Comparison of ENCODE assay signal across 8 cellular contexts in the genomic region with DNA sequence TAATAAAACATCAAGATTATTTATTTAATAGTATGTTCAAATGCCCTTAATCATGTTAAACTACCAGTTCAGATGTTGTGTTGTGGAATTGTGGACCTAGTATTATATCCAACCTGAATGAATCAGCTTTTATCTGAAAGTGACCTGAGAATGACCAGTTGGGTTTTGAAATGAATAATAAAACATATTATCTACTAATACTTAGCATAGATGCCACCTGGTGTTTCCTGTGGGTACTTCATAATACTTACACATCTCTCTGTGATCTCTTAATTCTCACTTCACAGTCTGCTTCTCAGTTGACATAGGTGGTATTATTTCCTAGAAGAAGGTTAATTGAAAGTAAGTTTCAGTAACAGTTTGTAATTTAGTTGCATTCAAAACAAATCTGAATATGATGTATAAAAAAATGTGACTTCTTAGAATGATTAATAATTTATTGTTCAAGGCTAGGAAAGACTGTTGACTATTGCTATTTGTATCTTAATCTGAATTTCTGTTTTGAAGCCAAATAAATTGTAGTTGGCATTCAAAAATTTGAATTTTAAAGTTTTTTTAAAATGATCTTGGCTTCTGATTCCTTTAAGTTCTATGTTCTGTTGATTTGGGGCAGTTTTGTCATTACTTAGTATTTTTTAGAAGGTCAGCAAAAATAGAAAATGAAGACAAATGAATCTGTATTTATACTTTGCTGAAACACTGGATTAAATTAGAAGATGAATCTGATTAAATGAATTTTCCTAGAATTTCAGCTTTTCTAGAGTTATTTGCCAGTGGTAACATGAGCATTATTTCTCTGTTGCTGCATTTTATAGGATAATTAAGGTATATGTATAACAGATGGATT. TPM values are rescaled to one million over a fixed set of nuclear protein-coding genes. Genes with fewer than 3 reads are reported as not detected.
DNase-seq lines count a peak whose midpoint lies in the region; ATAC-seq and TF ChIP-seq lines count a peak whose summit lies in the region.

No MANE protein-coding gene starts in this region.

- H3K4me1 ChIP-seq in Panc1 (ENCODE audit: control insufficient read depth, insufficient read depth, low read length): no peaks in the 10 kb centered on the region
- H3K4me1 ChIP-seq in endodermal cell (ENCODE audit: control insufficient read depth, insufficient read depth, low read length): no peaks in the 10 kb centered on the region

- no peak overlapping the region for H3K9ac ChIP-seq in endodermal cell (ENCODE audit: extremely low read depth, low read length, poor library complexity, severe bottlenecking)
- no peak overlapping the region for H3K9ac ChIP-seq in neural cell (ENCODE audit: low read length)

- H3K9me3 Mint-ChIP-seq in endodermal cell: no peaks in the 10 kb centered on the region

- intact Hi-C loops in Panc1 (cut with micrococcal nuclease; ENCODE audit: unreplicated experiment): no loop called here
- intact Hi-C loops in posterior cingulate gyrus (cut with DNase I): loop anchor here (2.0 kb wide), 2 partner anchors 47 to 129 kb away; partner anchors contain the start of gene KIF2A

- H3K9me3 ChIP-seq in Panc1 (ENCODE audit: control insufficient read depth, insufficient read depth, low read depth, low read length): no peaks in the 10 kb centered on the region
- no peaks in the 10 kb centered on the region for H3K9me3 ChIP-seq in endodermal cell (ENCODE audit: control insufficient read depth, low read length)
- H3K9me3 ChIP-seq in neural cell (ENCODE audit: low read length): no peaks in the 10 kb centered on the region

- peak; percentile 72 for TF ChIP-seq RAD21 in neural cell (conservative IDR thresholded peaks at IDR 0.05)

- peak; percentile 59; the same call in 1 of the 2 replicates for TF ChIP-seq CTCF in Panc1 (IDR thresholded peaks at IDR 0.05)
- peak; percentile 74 for TF ChIP-seq CTCF in endodermal cell (conservative IDR thresholded peaks at IDR 0.05)
- peak; percentile 77 for TF ChIP-seq CTCF in neural cell (IDR thresholded peaks at IDR 0.05; ENCODE audit: poor library complexity, severe bottlenecking)

- H3K36me3 Mint-ChIP-seq in endodermal cell (ENCODE audit: low read depth): peaks cover 46% of the 10 kb centered on the region

- no TSS peak for BruUV-seq in Panc1 (replicated peaks; lab: Mats Ljungman, UMichigan)

- H3K4me3 Mint-ChIP-seq in endodermal cell: no peak overlapping the region

- ATAC-seq in GM19351 (IDR thresholded peaks at IDR 0.05; ENCODE audit: unreplicated experiment): peak; percentile 96
- peak; percentile 94 for ATAC-seq in HG03354 (IDR thresholded peaks at IDR 0.05; ENCODE audit: poor library complexity, severe bottlenecking, unreplicated experiment)
- ATAC-seq in Panc1: peak; percentile 76

- peaks cover 17% of the 10 kb centered on the region; the same call in 1 of the 2 replicates for H3K36me3 ChIP-seq in Panc1 (ENCODE audit: control insufficient read depth, insufficient read depth, low read length)
- peaks cover 81% of the 10 kb centered on the region for H3K36me3 ChIP-seq in endodermal cell (ENCODE audit: control insufficient read depth, insufficient read depth, low read length)
- peaks cover 6% of the 10 kb centered on the region for H3K36me3 ChIP-seq in neural cell (ENCODE audit: insufficient read depth, low read length)

- no peak overlapping the region for H3K27ac ChIP-seq in Panc1 (ENCODE audit: low read length)
- H3K27ac ChIP-seq in endodermal cell (ENCODE audit: low read depth, low read length): no peak overlapping the region
- H3K27ac ChIP-seq in neural cell (ENCODE audit: low read length): no peak overlapping the region

- H3K79me2 ChIP-seq in neural cell (replicated peaks; ENCODE audit: insufficient read depth, low read length): no peaks in the 10 kb centered on the region

- no peak overlapping the region for H2AFZ ChIP-seq in neural cell (ENCODE audit: low read depth, low read length)

- no peaks in the 10 kb centered on the region for H3K27me3 ChIP-seq in Panc1 (ENCODE audit: control insufficient read depth, insufficient read depth, low read length)
- no peaks in the 10 kb centered on the region for H3K27me3 ChIP-seq in endodermal cell (ENCODE audit: control insufficient read depth, insufficient read depth, low read length, poor library complexity, severe bottlenecking)
- no peaks in the 10 kb centered on the region for H3K27me3 ChIP-seq in neural cell (ENCODE audit: insufficient read depth, low read depth, low read length)

- no peaks in the 10 kb centered on the region for H3F3A ChIP-seq in neural cell (ENCODE audit: insufficient read depth, low read length, poor library complexity, severe bottlenecking)

- H3K4me3 ChIP-seq in Panc1 (ENCODE audit: low read depth in 2 of 2, low read length in 2 of 2) (no peak overlapping the region), endodermal cell (ENCODE audit: low read length) (no peak overlapping the region), neural cell (ENCODE audit: low read length) (no peak overlapping the region)

- in situ Hi-C loops in Panc1 (cut with HindIII; ENCODE audit: low pct_unique_long_range_greater_than_20kb, low sequenced_read_pairs): no loop called here

- no peaks in the 10 kb centered on the region for H3K27me3 Mint-ChIP-seq in endodermal cell (ENCODE audit: insufficient read depth)

- H4K20me1 ChIP-seq in neural cell (ENCODE audit: insufficient read depth): no peaks in the 10 kb centered on the region

- no peak for TF ChIP-seq EP300 in neural cell (conservative IDR thresholded peaks at IDR 0.05; ENCODE audit: poor library complexity, severe bottlenecking)

- POLR2A ChIA-PET in Panc1 (lab: Charles Lee): no interaction called here

- no peaks in the 10 kb centered on the region for H3K4me1 Mint-ChIP-seq in endodermal cell

- no peak overlapping the region for H3K4me2 ChIP-seq in neural cell (ENCODE audit: low read length)

- CTCF ChIA-PET in Panc1 (lab: Charles Lee): no interaction called here

- H3K27ac Mint-ChIP-seq in endodermal cell: no peak overlapping the region

- no peaks in the 10 kb centered on the region for H3K9me2 ChIP-seq in neural cell (ENCODE audit: insufficient read depth, low read length)

- DNase-seq in NCI-H1436 (lab: John Stamatoyannopoulos, UW) (peak; percentile 34), NCI-H1436 treated with DMSO at 0.1 percent for 48 hours (lab: John Stamatoyannopoulos, UW) (no peak), Panc1 (ENCODE audit: low read depth, low spot score) (peak; percentile 17), endodermal cell (no peak), posterior cingulate gyrus (no peak)

TF ChIP-seq in neural cell, 6 proteins besides CTCF, POLR2A, EP300 and RAD21:
- TF ChIP-seq POLR2AphosphoS5 (IDR thresholded peaks at IDR 0.05) (no peak), REST (IDR thresholded peaks at IDR 0.05; ENCODE audit: borderline replicate concordance) (no peak), TAF1 (IDR thresholded peaks at IDR 0.05; ENCODE audit: low read depth) (no peak), SMC3 (conservative IDR thresholded peaks at IDR 0.05; ENCODE audit: poor library complexity) (peak; percentile 89)

RNA-seq across cellular contexts. Expression of gene KIF2A, which starts 48.2 kb away (rescaled TPM):
- total RNA-seq in Panc1 (2021; ENCODE audit: unreplicated experiment) (58.9 TPM), endodermal cell (10 to 100 TPM; 67.4 to 74.6 TPM)
- polyA plus RNA-seq in Panc1 (2012; ENCODE audit: insufficient read length): 33.6 TPM
- 73.5 TPM for polyA plus RNA-seq in endodermal cell (2013, experiment 1 of 2)
- polyA plus RNA-seq in endodermal cell (2013, experiment 2 of 2): 78.8 TPM
- polyA plus RNA-seq in neural cell: 68.4 and 72.0 TPM in 2 replicates
- 200 and 312 TPM in 2 replicates for polyA minus RNA-seq in neural cell

RNA-seq across cellular contexts. Expression of gene DIMT1, which starts 49.5 kb away (rescaled TPM):
- total RNA-seq in Panc1 (2021; ENCODE audit: unreplicated experiment) (37.2 TPM), endodermal cell (10 to 100 TPM; 22.7 to 25.6 TPM)
- 23.4 TPM for polyA plus RNA-seq in Panc1 (2012; ENCODE audit: insufficient read length)
- polyA plus RNA-seq in endodermal cell (2013, experiment 1 of 2): 28.6 TPM
- polyA plus RNA-seq in endodermal cell (2013, experiment 2 of 2): 25.9 TPM
- polyA plus RNA-seq in neural cell: 15.2 and 20.0 TPM in 2 replicates
- 10.0 and 11.3 TPM in 2 replicates for polyA minus RNA-seq in neural cell

RNA-seq across cellular contexts. Expression of gene IPO11, which starts 58.3 kb away (rescaled TPM):
- total RNA-seq in Panc1 (2021; ENCODE audit: unreplicated experiment) (39.8 TPM), endodermal cell (10 to 100 TPM; 51.6 to 55.8 TPM)
- 9.9 TPM for polyA plus RNA-seq in Panc1 (2012; ENCODE audit: insufficient read length)
- 23.9 TPM for polyA plus RNA-seq in endodermal cell (2013, experiment 1 of 2)
- polyA plus RNA-seq in endodermal cell (2013, experiment 2 of 2): 26.5 TPM
- 11.8 and 12.5 TPM in 2 replicates for polyA plus RNA-seq in neural cell
- 36.5 and 42.0 TPM in 2 replicates for polyA minus RNA-seq in neural cell

Comparison
In these comparisons a context has a peak if more than half of its experiments do, and no peak if none do; other contexts are left out.
1. DNase-seq: peak in NCI-H1436 (single experiment) and Panc1 (single experiment); none in NCI-H1436 treated with DMSO at 0.1 percent for 48 hours (single experiment), endodermal cell (single experiment) and posterior cingulate gyrus (0 of 10).
2. Peak in every context shown above with its lines, with median percentiles within 50 percentile points of each other: ATAC-seq and CTCF ChIP-seq.